Comparison of ENCODE assay signal across 8 cellular contexts in the genomic region with DNA sequence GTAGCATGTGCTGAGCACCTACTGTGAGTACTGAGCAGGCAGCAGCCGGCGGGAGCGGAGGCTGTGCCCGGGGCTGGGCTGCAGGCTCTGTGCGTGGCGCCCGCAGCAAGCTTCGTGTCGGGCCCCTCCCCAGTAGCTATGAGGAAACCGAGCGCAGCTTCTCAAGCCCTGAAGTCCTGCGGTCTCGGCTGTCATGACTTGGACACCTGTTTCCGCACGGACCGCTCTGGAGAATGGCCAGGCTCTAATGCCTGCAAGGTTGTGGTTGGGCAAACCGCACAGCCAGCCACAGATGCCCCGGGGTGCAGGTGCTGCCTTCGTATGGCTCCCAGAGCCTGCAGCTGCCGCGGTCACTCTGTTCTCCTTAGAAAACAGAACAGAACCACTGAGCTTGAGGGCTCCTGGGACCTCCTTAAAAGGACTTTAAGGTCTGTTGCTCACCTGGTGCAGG.
DNase-seq lines count a peak whose midpoint lies in the region; ATAC-seq and TF ChIP-seq lines count a peak whose summit lies in the region.

No MANE protein-coding gene starts in this region.

- POLR2A ChIA-PET in RWPE1 (lab: Yijun Ruan, JAX; ENCODE audit: low non-redundant PET), result no interaction called here

- CTCF ChIA-PET in RWPE1 (lab: Yijun Ruan, JAX), result interaction anchor here (0.6 kb wide), 1 partner anchor 38 kb away, joined by 6 read pairs; no protein-coding TSS in a partner anchor

- H3K27me3 Mint-ChIP-seq in stimulated activated naive CD8-positive, alpha-beta T cell treated with anti-CD3 and anti-CD28 coated beads, Interleukin-15, amount 100 ng/mL, for 72 hours, result no peaks in the 10 kb centered on the region

- H3K9me3 Mint-ChIP-seq in stimulated activated naive CD8-positive, alpha-beta T cell treated with anti-CD3 and anti-CD28 coated beads, Interleukin-15, amount 100 ng/mL, for 72 hours, result no peaks in the 10 kb centered on the region

- peak; percentile 78 for ATAC-seq in HG03025 (IDR thresholded peaks at IDR 0.05; ENCODE audit: low FRiP score, unreplicated experiment)
- ATAC-seq in stimulated activated naive CD8-positive, alpha-beta T cell treated with anti-CD3 and anti-CD28 coated beads, Interleukin-15, amount 100 ng/mL, for 72 hours, result no peak

- H3K27ac Mint-ChIP-seq in stimulated activated naive CD8-positive, alpha-beta T cell treated with anti-CD3 and anti-CD28 coated beads, Interleukin-15, amount 100 ng/mL, for 72 hours, result no peak overlapping the region

- in situ Hi-C loops in GM13976 (cut with MboI; ENCODE audit: low sequenced_read_pairs, unreplicated experiment), result loop anchor here (25.0 kb wide), 1 partner anchor 581 kb away; no protein-coding TSS in a partner anchor

- H3K4me1 Mint-ChIP-seq in stimulated activated naive CD8-positive, alpha-beta T cell treated with anti-CD3 and anti-CD28 coated beads, Interleukin-15, amount 100 ng/mL, for 72 hours, result no peaks in the 10 kb centered on the region

- H3K4me3 Mint-ChIP-seq in stimulated activated naive CD8-positive, alpha-beta T cell treated with anti-CD3 and anti-CD28 coated beads, Interleukin-15, amount 100 ng/mL, for 72 hours, result no peak overlapping the region

- TF ChIP-seq CTCF in RWPE1 (conservative IDR thresholded peaks at IDR 0.05; ENCODE audit: low read depth) (no peak), GM13976 (IDR thresholded peaks at IDR 0.05; ENCODE audit: borderline replicate concordance, control extremely low read depth, extremely low read depth, insufficient read depth, missing control alignments) (no peak)

- peak overlapping the region; percentile 33 for H3K27ac ChIP-seq in RWPE1

- H3K4me3 ChIP-seq in skeletal muscle cell (ENCODE audit: low read depth, low read length), result no peak overlapping the region

- peak in 2 of 3 experiments; percentile 46 to 66 for DNase-seq in NCI-H1417 (lab: John Stamatoyannopoulos, UW)
- no peak for DNase-seq in NCI-H1417 treated with DMSO at 0.1 percent for 48 hours (lab: John Stamatoyannopoulos, UW)
- no peak for DNase-seq in RWPE1 (ENCODE audit: low spot score)
- peak; percentile 26 for DNase-seq in skeletal muscle cell (ENCODE audit: low read depth)
- no peak for DNase-seq in stimulated activated naive CD8-positive, alpha-beta T cell treated with anti-CD3 and anti-CD28 coated beads, Interleukin-15, amount 100 ng/mL, for 72 hours
- no peak for DNase-seq in NCI-H2171 (lab: John Stamatoyannopoulos, UW)
- DNase-seq in GM13976 (ENCODE audit: low spot score), result no peak

Comparison
In these comparisons a context has a peak if more than half of its experiments do, and no peak if none do; other contexts are left out.
1. DNase-seq: peak in NCI-H1417 (2 of 3) and skeletal muscle cell (single experiment); none in NCI-H1417 treated with DMSO at 0.1 percent for 48 hours (single experiment), RWPE1 (single experiment), stimulated activated naive CD8-positive, alpha-beta T cell treated with anti-CD3 and anti-CD28 coated beads, Interleukin-15, amount 100 ng/mL, for 72 hours (0 of 2), NCI-H2171 (single experiment) and GM13976 (single experiment).